ENCODE assay signal across 8 cellular contexts in genomic region chr2:30422437-30422805, GRCh38. TPM values are rescaled to one million over a fixed set of nuclear protein-coding genes. Genes with fewer than 3 reads are reported as not detected.
A peak's percentile ranks its signal among the peaks of the same experiment; 100 is the strongest.
DNase-seq lines count a peak whose midpoint lies in the region; ATAC-seq, FAIRE-seq and TF ChIP-seq lines count a peak whose summit lies in the region.

No MANE protein-coding gene starts in this region.

- no peak for FAIRE-seq in small intestine (lab: Jason Lieb, UNC)

- TF ChIP-seq POLR2A in erythroblast (IDR thresholded peaks at IDR 0.05; ENCODE audit: low read length) = peak; percentile 27

- no peaks in the 10 kb centered on the region for H3K36me3 ChIP-seq in small intestine (ENCODE audit: control insufficient read depth in 2 of 2, insufficient read depth in 2 of 2, low read length in 2 of 2)

- ATAC-seq in HG03175 (IDR thresholded peaks at IDR 0.05; ENCODE audit: unreplicated experiment) (peak; percentile 89), HG03108 (IDR thresholded peaks at IDR 0.05; ENCODE audit: unreplicated experiment) (no peak), HG02840 (IDR thresholded peaks at IDR 0.05; ENCODE audit: low FRiP score, unreplicated experiment) (no peak)

- H3K9me3 ChIP-seq in small intestine (ENCODE audit: control insufficient read depth, low read depth) = no peaks in the 10 kb centered on the region

- 27 to 48% (median 42%) methylated on average over 4 of the region's 4 CpGs for WGBS in small intestine, 3 donors

- in situ Hi-C loops in GM13977 (cut with MboI; ENCODE audit: low pct_unique_long_range_greater_than_20kb, low sequenced_read_pairs, unreplicated experiment) = no loop called here

- DNase-seq in GM13977 (ENCODE audit: low spot score) (peak; percentile 47), erythroblast (lab: John Stamatoyannopoulos, UW) (peak; percentile 78 to 87), small intestine (peak; percentile 34), GM19238 (ENCODE audit: insufficient read length, low spot score) (no peak)
- DNase-seq in activated CD4-positive, alpha-beta T cell treated with anti-CD3 and anti-CD28 coated beads, Interleukin-2, amount 50 U/mL, for 1 hour = peak; percentile 63

- peak overlapping the region in 1 of 2 donors; percentile 22 for H3K27ac ChIP-seq in small intestine (ENCODE audit: low read depth in 1 of 2, low read length in 1 of 2)

- H3K4me3 ChIP-seq in small intestine (ENCODE audit: low read depth in 1 of 2, low read length in 2 of 2) = no peak overlapping the region

- TF ChIP-seq CTCF in GM13977 (IDR thresholded peaks at IDR 0.05; ENCODE audit: extremely low read depth, insufficient read depth, missing control alignments) = no peak

- no peaks in the 10 kb centered on the region for H3K4me1 ChIP-seq in small intestine (ENCODE audit: control insufficient read depth in 2 of 2, insufficient read depth in 1 of 2, low read depth in 1 of 2, low read length in 1 of 2)

- H3K27me3 ChIP-seq in small intestine (ENCODE audit: control insufficient read depth in 2 of 2, insufficient read depth in 2 of 2, low read length in 2 of 2) = no peaks in the 10 kb centered on the region

RNA-seq across cellular contexts. Expression of gene LCLAT1, which starts 24.6 kb away (rescaled TPM):
- 10 to 100 TPM in 1 of 3 donors, 1 to 10 TPM in 2; 1.6 to 11.2 (median 2.9) TPM for polyA plus RNA-seq in small intestine
